1 cellular context compared by ENCODE assay signal in the genomic region with DNA sequence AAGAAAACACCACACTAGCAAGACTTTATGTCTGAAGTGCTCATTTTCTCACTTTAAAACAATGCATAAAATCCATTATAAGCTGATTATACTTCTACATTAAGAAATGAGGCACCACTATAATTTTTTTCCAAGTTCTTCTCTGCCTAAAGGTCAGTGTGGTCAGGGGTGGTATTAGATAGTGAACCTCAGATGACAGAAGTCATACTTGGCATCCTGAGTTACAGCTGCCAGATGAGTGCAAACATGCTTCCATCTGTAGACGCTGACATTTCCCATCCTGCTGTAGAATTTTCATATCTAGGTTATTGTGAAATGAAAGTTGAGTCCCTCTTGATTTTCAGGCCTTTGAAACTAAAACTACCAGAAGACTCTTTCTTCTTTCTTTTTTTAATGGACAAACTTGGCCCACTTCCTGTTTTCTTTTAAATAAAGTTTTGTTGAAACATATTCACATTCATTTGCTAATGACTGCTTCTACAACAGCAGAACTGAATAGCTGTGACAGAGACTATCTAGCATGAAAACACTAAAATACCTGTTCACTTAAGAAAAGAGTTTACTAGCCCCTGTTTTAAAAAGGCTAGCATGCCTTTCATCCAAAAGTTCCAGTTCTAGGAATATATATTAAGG.
TF ChIP-seq lines count a peak whose summit lies in the region.

No MANE protein-coding gene starts in this region.

TF ChIP-seq in GM23338, 12 proteins besides CTCF, POLR2A, EP300 and RAD21 (continued from another document):
- TF ChIP-seq, protein P1, sequence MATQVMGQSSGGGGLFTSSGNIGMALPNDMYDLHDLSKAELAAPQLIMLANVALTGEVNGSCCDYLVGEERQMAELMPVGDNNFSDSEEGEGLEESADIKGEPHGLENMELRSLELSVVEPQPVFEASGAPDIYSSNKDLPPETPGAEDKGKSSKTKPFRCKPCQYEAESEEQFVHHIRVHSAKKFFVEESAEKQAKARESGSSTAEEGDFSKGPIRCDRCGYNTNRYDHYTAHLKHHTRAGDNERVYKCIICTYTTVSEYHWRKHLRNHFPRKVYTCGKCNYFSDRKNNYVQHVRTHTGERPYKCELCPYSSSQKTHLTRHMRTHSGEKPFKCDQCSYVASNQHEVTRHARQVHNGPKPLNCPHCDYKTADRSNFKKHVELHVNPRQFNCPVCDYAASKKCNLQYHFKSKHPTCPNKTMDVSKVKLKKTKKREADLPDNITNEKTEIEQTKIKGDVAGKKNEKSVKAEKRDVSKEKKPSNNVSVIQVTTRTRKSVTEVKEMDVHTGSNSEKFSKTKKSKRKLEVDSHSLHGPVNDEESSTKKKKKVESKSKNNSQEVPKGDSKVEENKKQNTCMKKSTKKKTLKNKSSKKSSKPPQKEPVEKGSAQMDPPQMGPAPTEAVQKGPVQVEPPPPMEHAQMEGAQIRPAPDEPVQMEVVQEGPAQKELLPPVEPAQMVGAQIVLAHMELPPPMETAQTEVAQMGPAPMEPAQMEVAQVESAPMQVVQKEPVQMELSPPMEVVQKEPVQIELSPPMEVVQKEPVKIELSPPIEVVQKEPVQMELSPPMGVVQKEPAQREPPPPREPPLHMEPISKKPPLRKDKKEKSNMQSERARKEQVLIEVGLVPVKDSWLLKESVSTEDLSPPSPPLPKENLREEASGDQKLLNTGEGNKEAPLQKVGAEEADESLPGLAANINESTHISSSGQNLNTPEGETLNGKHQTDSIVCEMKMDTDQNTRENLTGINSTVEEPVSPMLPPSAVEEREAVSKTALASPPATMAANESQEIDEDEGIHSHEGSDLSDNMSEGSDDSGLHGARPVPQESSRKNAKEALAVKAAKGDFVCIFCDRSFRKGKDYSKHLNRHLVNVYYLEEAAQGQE (IDR thresholded peaks at IDR 0.05; ENCODE audit: unreplicated experiment): no peak
- TF ChIP-seq ZNF331 (CRISPR knock-in tag; IDR thresholded peaks at IDR 0.05; ENCODE audit: low read depth) (no peak), EZH2phosphoT487 (IDR thresholded peaks at IDR 0.05; ENCODE audit: unreplicated experiment) (no peak), NANOG (IDR thresholded peaks at IDR 0.05; ENCODE audit: borderline replicate concordance) (no peak), JUNB (IDR thresholded peaks at IDR 0.05; ENCODE audit: unreplicated experiment) (no peak), CREB1 (CRISPR knock-in tag; IDR thresholded peaks at IDR 0.05; ENCODE audit: low read depth) (no peak), POLR2AphosphoS5 (IDR thresholded peaks at IDR 0.05; ENCODE audit: low read depth) (no peak)
- TF ChIP-seq, protein P2, sequence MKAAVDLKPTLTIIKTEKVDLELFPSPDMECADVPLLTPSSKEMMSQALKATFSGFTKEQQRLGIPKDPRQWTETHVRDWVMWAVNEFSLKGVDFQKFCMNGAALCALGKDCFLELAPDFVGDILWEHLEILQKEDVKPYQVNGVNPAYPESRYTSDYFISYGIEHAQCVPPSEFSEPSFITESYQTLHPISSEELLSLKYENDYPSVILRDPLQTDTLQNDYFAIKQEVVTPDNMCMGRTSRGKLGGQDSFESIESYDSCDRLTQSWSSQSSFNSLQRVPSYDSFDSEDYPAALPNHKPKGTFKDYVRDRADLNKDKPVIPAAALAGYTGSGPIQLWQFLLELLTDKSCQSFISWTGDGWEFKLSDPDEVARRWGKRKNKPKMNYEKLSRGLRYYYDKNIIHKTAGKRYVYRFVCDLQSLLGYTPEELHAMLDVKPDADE (IDR thresholded peaks at IDR 0.05): no peak
TF ChIP-seq in GM23338: peak in this region for 0.
